In genomic region chr7:12089951-12090756, GRCh38 we compare ENCODE assay signal across 18 cellular contexts.
DNase-seq lines count a peak whose midpoint lies in the region; ATAC-seq, FAIRE-seq and TF ChIP-seq lines count a peak whose summit lies in the region.
"Had no signal": no experiment of that assay in that cellular context is flagged by ENCODE, and none has a peak within 500 bp of the region (broad histone marks: within the 10 kb centered on the region; RNA-seq: fewer than 3 reads in every experiment).

No MANE protein-coding gene starts in this region.

- H3K27me3 ChIP-seq in HepG2 (ENCODE audit: control insufficient read depth in 1 of 2, insufficient read depth in 2 of 2, low read length in 2 of 2), result no peaks in the 10 kb centered on the region

- TF ChIP-seq POLR2A in HepG2 (IDR thresholded peaks at IDR 0.05; ENCODE audit: insufficient read depth in 1 of 2, low read depth in 2 of 2, low read length in 2 of 2), result no peak

- no peak for TF ChIP-seq EP300 in HepG2 (IDR thresholded peaks at IDR 0.05; ENCODE audit: low read depth in 2 of 2, low read length in 2 of 2)
- no peak for TF ChIP-seq EP300 in HepG2 (CRISPR knock-in tag; IDR thresholded peaks at IDR 0.05; ENCODE audit: borderline replicate concordance)

- no peaks in the 10 kb centered on the region for H3K9me3 Mint-ChIP-seq in stimulated activated effector memory CD8-positive, alpha-beta T cell treated with anti-CD3 and anti-CD28 coated beads, Interleukin-12 subunit alpha, Interleukin-12 subunit beta, amount 100 ng/mL, for 72 hours
- peaks cover 40% of the 10 kb centered on the region for H3K9me3 Mint-ChIP-seq in HFFc6
- H3K9me3 Mint-ChIP-seq: CD4-positive, alpha-beta T cell had no signal

- no peak overlapping the region for H3K9ac ChIP-seq in HepG2 (ENCODE audit: insufficient read depth, low read depth, low read length)

- no peak for FAIRE-seq in HepG2 (lab: Jason Lieb, UNC)
- FAIRE-seq: D721Med had no signal

- peak; percentile 49 for DNase-seq in NCI-H146 (lab: John Stamatoyannopoulos, UW)
- no peak for DNase-seq in HepG2 (ENCODE audit: low spot score)
- no peak for DNase-seq in stimulated activated effector memory CD8-positive, alpha-beta T cell treated with anti-CD3 and anti-CD28 coated beads, Interleukin-12 subunit alpha, Interleukin-12 subunit beta, amount 100 ng/mL, for 72 hours (ENCODE audit: low spot score in 2 of 2)
- no peak for DNase-seq in HFFc6
- no peak for DNase-seq in OCI-M2 (lab: John Stamatoyannopoulos, UW; ENCODE audit: unreplicated experiment)
- DNase-seq in AG08396 (ENCODE audit: low spot score), result no peak
- no peak for DNase-seq in Kasumi-1 (lab: John Stamatoyannopoulos, UW)
- DNase-seq: CD4-positive, alpha-beta T cell; DMS79 treated with DMSO at 0.1 percent for 48 hours; KBM-7; NCI-H1436; NCI-H2081 treated with DMSO at 0.1 percent for 48 hours; NCI-H2227 treated with DMSO at 0.1 percent for 48 hours; NCI-H524 treated with DMSO at 0.1 percent for 48 hours; RPMI8226; SW 1271 had no signal

- in situ Hi-C loops in HepG2 (cut with HindIII; ENCODE audit: extremely low pct_ligation_motif_present, low pct_unique_long_range_greater_than_20kb), result no loop called here

- H4K20me1 ChIP-seq in HepG2 (ENCODE audit: insufficient read depth, low read length), result no peaks in the 10 kb centered on the region

- no peaks in the 10 kb centered on the region for H3K4me1 ChIP-seq in HepG2 (ENCODE audit: insufficient read depth, low read length)

- 50% methylated on average over 7 of the region's 9 CpGs for WGBS in HepG2 (ENCODE audit: low lambda C conversion rate)

- BruUV-seq in HepG2 (replicated peaks; lab: Mats Ljungman, UMichigan), result no TSS peak

- TF ChIP-seq CTCF in HepG2 (CRISPR knock-in tag; IDR thresholded peaks at IDR 0.05) (no peak), HFFc6 (IDR thresholded peaks at IDR 0.05) (no peak)

- no peaks in the 10 kb centered on the region for H3K4me1 Mint-ChIP-seq in stimulated activated effector memory CD8-positive, alpha-beta T cell treated with anti-CD3 and anti-CD28 coated beads, Interleukin-12 subunit alpha, Interleukin-12 subunit beta, amount 100 ng/mL, for 72 hours
- H3K4me1 Mint-ChIP-seq in HFFc6 (ENCODE audit: low read depth), result no peaks in the 10 kb centered on the region

- no peak for TF ChIP-seq RAD21 in HepG2 (CRISPR knock-in tag; IDR thresholded peaks at IDR 0.05)

- no peaks in the 10 kb centered on the region for H3K36me3 ChIP-seq in HepG2 (replicated peaks in 1 of 2; ENCODE audit: control insufficient read depth in 1 of 2, insufficient read depth in 2 of 2, low read length in 2 of 2)

- H3K79me2 ChIP-seq in HepG2 (ENCODE audit: insufficient read depth, low read length), result no peaks in the 10 kb centered on the region

- H3K27me3 Mint-ChIP-seq in HFFc6 (ENCODE audit: insufficient read depth), result no peaks in the 10 kb centered on the region
- H3K27me3 Mint-ChIP-seq: CD4-positive, alpha-beta T cell had no signal

- H3K4me2 ChIP-seq in HepG2 (ENCODE audit: low read depth, low read length), result no peak overlapping the region

- H3K27ac ChIP-seq in HepG2 (ENCODE audit: extremely low read length, insufficient read depth, low read length), result no peak overlapping the region

- ATAC-seq in SK-N-SH treated with all-trans-retinoic acid at 6 μM for 48 hours, result peak; percentile 59
- ATAC-seq in HepG2, result peak; percentile 25; the same call in 1 of the 3 replicates
- peak; percentile 22 for ATAC-seq in stimulated activated effector memory CD8-positive, alpha-beta T cell treated with anti-CD3 and anti-CD28 coated beads, Interleukin-12 subunit alpha, Interleukin-12 subunit beta, amount 100 ng/mL, for 72 hours

- peaks cover 21% of the 10 kb centered on the region for H3K9me3 ChIP-seq in HepG2 (ENCODE audit: low read length)

- H3K4me3 ChIP-seq in HepG2 (replicated peaks in 1 of 3; ENCODE audit: insufficient read depth in 1 of 3, low read depth in 2 of 3, low read length in 3 of 3), result no peak overlapping the region

- H3K4me3 Mint-ChIP-seq in stimulated activated effector memory CD8-positive, alpha-beta T cell treated with anti-CD3 and anti-CD28 coated beads, Interleukin-12 subunit alpha, Interleukin-12 subunit beta, amount 100 ng/mL, for 72 hours, result no peak overlapping the region
- no peak overlapping the region for H3K4me3 Mint-ChIP-seq in HFFc6
- H3K4me3 Mint-ChIP-seq: CD4-positive, alpha-beta T cell had no signal

- POLR2A ChIA-PET in HepG2 (lab: Yijun Ruan, JAX), result no interaction called here

- no peaks in the 10 kb centered on the region for H3K36me3 Mint-ChIP-seq in stimulated activated effector memory CD8-positive, alpha-beta T cell treated with anti-CD3 and anti-CD28 coated beads, Interleukin-12 subunit alpha, Interleukin-12 subunit beta, amount 100 ng/mL, for 72 hours
- no peaks in the 10 kb centered on the region; the same call in 1 of the 2 replicates for H3K36me3 Mint-ChIP-seq in HFFc6 (ENCODE audit: low read depth)

- H3K27ac Mint-ChIP-seq in stimulated activated effector memory CD8-positive, alpha-beta T cell treated with anti-CD3 and anti-CD28 coated beads, Interleukin-12 subunit alpha, Interleukin-12 subunit beta, amount 100 ng/mL, for 72 hours, result no peak overlapping the region
- H3K27ac Mint-ChIP-seq in HFFc6, result no peak overlapping the region
- H3K27ac Mint-ChIP-seq: CD4-positive, alpha-beta T cell had no signal

- intact Hi-C loops in HepG2 (cut with micrococcal nuclease; ENCODE audit: unreplicated experiment), result no loop called here

- CTCF ChIA-PET in HepG2 (lab: Yijun Ruan, JAX; ENCODE audit: low intra/inter-chr PET ratio, low total read pairs), result no interaction called here

- H2AFZ ChIP-seq in HepG2 (ENCODE audit: low read length), result no peak overlapping the region

TF ChIP-seq in SK-N-SH treated with all-trans-retinoic acid at 6 μM for 48 hours, 23 proteins besides CTCF, POLR2A, EP300 and RAD21:
- TF ChIP-seq PPARA (CRISPR knock-in tag; IDR thresholded peaks at IDR 0.05; ENCODE audit: borderline replicate concordance), result 0 out of 2 replicates have a peak, but pooled peaks have one; percentile 10
- peak; percentile 28; the same call in 1 of the 2 replicates for TF ChIP-seq TCF4 (CRISPR knock-in tag; IDR thresholded peaks at IDR 0.05; ENCODE audit: borderline replicate concordance)
- no peak for TF ChIP-seq TOX (CRISPR knock-in tag; IDR thresholded peaks at IDR 0.05; ENCODE audit: borderline replicate concordance)
- no peak for TF ChIP-seq ISL1 (CRISPR knock-in tag; IDR thresholded peaks at IDR 0.05)
- TF ChIP-seq, protein P1, sequence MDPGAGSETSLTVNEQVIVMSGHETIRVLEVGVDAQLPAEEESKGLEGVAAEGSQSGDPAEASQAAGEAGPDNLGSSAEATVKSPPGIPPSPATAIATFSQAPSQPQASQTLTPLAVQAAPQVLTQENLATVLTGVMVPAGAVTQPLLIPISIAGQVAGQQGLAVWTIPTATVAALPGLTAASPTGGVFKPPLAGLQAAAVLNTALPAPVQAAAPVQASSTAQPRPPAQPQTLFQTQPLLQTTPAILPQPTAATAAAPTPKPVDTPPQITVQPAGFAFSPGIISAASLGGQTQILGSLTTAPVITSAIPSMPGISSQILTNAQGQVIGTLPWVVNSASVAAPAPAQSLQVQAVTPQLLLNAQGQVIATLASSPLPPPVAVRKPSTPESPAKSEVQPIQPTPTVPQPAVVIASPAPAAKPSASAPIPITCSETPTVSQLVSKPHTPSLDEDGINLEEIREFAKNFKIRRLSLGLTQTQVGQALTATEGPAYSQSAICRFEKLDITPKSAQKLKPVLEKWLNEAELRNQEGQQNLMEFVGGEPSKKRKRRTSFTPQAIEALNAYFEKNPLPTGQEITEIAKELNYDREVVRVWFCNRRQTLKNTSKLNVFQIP (CRISPR knock-in tag; IDR thresholded peaks at IDR 0.05; ENCODE audit: borderline replicate concordance, low read depth), result no peak

TF ChIP-seq in HepG2, 621 proteins besides CTCF, POLR2A, EP300 and RAD21:
- TF ChIP-seq NFE2L2 (IDR thresholded peaks at IDR 0.05; ENCODE audit: low read length) (no peak), ZSCAN31 (CRISPR knock-in tag; IDR thresholded peaks at IDR 0.05; ENCODE audit: low read depth) (peak; percentile 95; the same call in 1 of the 2 replicates)
